Comparison of ENCODE assay signal across 1 cellular context in the genomic region with DNA sequence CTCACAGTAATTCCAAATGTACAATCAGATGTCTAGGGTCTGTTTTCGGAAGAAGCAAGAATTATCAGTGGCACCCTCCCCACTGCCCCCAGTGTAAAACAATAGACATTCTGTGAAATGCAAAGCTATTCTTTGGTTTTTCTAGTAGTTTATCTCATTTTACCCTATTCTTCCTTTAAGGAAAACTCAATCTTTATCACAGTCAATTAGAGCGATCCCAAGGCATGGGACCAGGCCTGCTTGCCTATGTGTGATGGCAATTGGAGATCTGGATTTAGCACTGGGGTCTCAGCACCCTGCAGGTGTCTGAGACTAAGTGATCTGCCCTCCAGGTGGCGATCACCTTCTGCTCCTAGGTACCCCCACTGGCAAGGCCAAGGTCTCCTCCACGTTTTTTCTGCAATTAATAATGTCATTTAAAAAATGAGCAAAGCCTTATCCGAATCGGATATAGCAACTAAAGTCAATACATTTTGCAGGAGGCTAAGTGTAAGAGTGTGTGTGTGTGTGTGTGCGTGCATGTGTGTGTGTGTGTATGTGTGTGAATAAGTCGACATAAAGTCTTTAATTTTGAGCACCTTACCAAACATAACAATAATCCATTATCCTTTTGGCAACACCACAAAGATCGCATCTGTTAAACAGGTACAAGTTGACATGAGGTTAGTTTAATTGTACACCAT.
TF ChIP-seq lines count a peak whose summit lies in the region.

No MANE protein-coding gene starts in this region.

TF ChIP-seq in GM23338, 12 proteins besides CTCF, POLR2A, EP300 and RAD21:
- TF ChIP-seq JUNB (IDR thresholded peaks at IDR 0.05; ENCODE audit: unreplicated experiment) (no peak), EZH2 (IDR thresholded peaks at IDR 0.05; ENCODE audit: low read depth, unreplicated experiment) (no peak), STAT1 (IDR thresholded peaks at IDR 0.05; ENCODE audit: unreplicated experiment) (no peak), NANOG (IDR thresholded peaks at IDR 0.05; ENCODE audit: borderline replicate concordance) (no peak), CREB1 (CRISPR knock-in tag; IDR thresholded peaks at IDR 0.05; ENCODE audit: low read depth) (no peak), ZNF114 (CRISPR knock-in tag; IDR thresholded peaks at IDR 0.05) (no peak), EZH2phosphoT487 (IDR thresholded peaks at IDR 0.05; ENCODE audit: unreplicated experiment) (no peak), POLR2AphosphoS5 (IDR thresholded peaks at IDR 0.05; ENCODE audit: low read depth) (no peak), ZNF331 (CRISPR knock-in tag; IDR thresholded peaks at IDR 0.05; ENCODE audit: low read depth) (no peak)
- TF ChIP-seq, protein P1, sequence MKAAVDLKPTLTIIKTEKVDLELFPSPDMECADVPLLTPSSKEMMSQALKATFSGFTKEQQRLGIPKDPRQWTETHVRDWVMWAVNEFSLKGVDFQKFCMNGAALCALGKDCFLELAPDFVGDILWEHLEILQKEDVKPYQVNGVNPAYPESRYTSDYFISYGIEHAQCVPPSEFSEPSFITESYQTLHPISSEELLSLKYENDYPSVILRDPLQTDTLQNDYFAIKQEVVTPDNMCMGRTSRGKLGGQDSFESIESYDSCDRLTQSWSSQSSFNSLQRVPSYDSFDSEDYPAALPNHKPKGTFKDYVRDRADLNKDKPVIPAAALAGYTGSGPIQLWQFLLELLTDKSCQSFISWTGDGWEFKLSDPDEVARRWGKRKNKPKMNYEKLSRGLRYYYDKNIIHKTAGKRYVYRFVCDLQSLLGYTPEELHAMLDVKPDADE (IDR thresholded peaks at IDR 0.05): no peak
- TF ChIP-seq, protein P2, sequence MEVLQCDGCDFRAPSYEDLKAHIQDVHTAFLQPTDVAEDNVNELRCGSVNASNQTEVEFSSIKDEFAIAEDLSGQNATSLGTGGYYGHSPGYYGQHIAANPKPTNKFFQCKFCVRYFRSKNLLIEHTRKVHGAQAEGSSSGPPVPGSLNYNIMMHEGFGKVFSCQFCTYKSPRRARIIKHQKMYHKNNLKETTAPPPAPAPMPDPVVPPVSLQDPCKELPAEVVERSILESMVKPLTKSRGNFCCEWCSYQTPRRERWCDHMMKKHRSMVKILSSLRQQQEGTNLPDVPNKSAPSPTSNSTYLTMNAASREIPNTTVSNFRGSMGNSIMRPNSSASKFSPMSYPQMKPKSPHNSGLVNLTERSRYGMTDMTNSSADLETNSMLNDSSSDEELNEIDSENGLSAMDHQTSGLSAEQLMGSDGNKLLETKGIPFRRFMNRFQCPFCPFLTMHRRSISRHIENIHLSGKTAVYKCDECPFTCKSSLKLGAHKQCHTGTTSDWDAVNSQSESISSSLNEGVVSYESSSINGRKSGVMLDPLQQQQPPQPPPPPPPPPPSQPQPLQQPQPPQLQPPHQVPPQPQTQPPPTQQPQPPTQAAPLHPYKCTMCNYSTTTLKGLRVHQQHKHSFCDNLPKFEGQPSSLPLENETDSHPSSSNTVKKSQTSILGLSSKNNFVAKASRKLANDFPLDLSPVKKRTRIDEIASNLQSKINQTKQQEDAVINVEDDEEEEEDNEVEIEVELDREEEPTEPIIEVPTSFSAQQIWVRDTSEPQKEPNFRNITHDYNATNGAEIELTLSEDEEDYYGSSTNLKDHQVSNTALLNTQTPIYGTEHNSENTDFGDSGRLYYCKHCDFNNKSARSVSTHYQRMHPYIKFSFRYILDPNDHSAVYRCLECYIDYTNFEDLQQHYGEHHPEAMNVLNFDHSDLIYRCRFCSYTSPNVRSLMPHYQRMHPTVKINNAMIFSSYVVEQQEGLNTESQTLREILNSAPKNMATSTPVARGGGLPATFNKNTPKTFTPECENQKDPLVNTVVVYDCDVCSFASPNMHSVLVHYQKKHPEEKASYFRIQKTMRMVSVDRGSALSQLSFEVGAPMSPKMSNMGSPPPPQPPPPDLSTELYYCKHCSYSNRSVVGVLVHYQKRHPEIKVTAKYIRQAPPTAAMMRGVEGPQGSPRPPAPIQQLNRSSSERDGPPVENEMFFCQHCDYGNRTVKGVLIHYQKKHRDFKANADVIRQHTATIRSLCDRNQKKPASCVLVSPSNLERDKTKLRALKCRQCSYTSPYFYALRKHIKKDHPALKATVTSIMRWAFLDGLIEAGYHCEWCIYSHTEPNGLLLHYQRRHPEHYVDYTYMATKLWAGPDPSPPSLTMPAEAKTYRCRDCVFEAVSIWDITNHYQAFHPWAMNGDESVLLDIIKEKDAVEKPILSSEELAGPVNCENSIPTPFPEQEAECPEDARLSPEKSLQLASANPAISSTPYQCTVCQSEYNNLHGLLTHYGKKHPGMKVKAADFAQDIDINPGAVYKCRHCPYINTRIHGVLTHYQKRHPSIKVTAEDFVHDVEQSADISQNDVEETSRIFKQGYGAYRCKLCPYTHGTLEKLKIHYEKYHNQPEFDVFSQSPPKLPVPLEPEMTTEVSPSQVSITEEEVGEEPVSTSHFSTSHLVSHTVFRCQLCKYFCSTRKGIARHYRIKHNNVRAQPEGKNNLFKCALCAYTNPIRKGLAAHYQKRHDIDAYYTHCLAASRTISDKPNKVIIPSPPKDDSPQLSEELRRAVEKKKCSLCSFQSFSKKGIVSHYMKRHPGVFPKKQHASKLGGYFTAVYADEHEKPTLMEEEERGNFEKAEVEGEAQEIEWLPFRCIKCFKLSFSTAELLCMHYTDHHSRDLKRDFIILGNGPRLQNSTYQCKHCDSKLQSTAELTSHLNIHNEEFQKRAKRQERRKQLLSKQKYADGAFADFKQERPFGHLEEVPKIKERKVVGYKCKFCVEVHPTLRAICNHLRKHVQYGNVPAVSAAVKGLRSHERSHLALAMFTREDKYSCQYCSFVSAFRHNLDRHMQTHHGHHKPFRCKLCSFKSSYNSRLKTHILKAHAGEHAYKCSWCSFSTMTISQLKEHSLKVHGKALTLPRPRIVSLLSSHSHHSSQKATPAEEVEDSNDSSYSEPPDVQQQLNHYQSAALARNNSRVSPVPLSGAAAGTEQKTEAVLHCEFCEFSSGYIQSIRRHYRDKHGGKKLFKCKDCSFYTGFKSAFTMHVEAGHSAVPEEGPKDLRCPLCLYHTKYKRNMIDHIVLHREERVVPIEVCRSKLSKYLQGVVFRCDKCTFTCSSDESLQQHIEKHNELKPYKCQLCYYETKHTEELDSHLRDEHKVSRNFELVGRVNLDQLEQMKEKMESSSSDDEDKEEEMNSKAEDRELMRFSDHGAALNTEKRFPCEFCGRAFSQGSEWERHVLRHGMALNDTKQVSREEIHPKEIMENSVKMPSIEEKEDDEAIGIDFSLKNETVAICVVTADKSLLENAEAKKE (CRISPR knock-in tag; IDR thresholded peaks at IDR 0.05): no peak
- TF ChIP-seq, protein P3, sequence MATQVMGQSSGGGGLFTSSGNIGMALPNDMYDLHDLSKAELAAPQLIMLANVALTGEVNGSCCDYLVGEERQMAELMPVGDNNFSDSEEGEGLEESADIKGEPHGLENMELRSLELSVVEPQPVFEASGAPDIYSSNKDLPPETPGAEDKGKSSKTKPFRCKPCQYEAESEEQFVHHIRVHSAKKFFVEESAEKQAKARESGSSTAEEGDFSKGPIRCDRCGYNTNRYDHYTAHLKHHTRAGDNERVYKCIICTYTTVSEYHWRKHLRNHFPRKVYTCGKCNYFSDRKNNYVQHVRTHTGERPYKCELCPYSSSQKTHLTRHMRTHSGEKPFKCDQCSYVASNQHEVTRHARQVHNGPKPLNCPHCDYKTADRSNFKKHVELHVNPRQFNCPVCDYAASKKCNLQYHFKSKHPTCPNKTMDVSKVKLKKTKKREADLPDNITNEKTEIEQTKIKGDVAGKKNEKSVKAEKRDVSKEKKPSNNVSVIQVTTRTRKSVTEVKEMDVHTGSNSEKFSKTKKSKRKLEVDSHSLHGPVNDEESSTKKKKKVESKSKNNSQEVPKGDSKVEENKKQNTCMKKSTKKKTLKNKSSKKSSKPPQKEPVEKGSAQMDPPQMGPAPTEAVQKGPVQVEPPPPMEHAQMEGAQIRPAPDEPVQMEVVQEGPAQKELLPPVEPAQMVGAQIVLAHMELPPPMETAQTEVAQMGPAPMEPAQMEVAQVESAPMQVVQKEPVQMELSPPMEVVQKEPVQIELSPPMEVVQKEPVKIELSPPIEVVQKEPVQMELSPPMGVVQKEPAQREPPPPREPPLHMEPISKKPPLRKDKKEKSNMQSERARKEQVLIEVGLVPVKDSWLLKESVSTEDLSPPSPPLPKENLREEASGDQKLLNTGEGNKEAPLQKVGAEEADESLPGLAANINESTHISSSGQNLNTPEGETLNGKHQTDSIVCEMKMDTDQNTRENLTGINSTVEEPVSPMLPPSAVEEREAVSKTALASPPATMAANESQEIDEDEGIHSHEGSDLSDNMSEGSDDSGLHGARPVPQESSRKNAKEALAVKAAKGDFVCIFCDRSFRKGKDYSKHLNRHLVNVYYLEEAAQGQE (IDR thresholded peaks at IDR 0.05; ENCODE audit: unreplicated experiment): no peak
